ENCODE assay signal across 8 cellular contexts in genomic region chr19:14089662-14090508, GRCh38. TPM values are rescaled to one million over a fixed set of nuclear protein-coding genes. Genes with fewer than 3 reads are reported as not detected.
DNase-seq lines count a peak whose midpoint lies in the region; ATAC-seq, FAIRE-seq and TF ChIP-seq lines count a peak whose summit lies in the region.

No MANE protein-coding gene starts in this region.

- peak overlapping the region; percentile 89 for H3K23ac ChIP-seq in mesendoderm (ENCODE audit: low read length)

- H3K27me3 ChIP-seq in mesendoderm (ENCODE audit: insufficient read depth, low read length, poor library complexity) (no peaks in the 10 kb centered on the region), subcutaneous abdominal adipose tissue (ENCODE audit: control insufficient read depth in 5 of 5, insufficient read depth in 4 of 5, low read length in 5 of 5) (no peaks in the 10 kb centered on the region)

- no peak for TF ChIP-seq POLR2A in GM12891 (IDR thresholded peaks at IDR 0.05; ENCODE audit: low read depth, low read length)

- peak; percentile 18 for ATAC-seq in effector memory CD8-positive, alpha-beta T cell (replicated peaks)

- H4K8ac ChIP-seq in mesendoderm (ENCODE audit: low read depth, low read length) = no peak overlapping the region

- H3K18ac ChIP-seq in mesendoderm (ENCODE audit: low read length) = peak overlapping the region; percentile 89

- peak; percentile 86 for FAIRE-seq in GM12891 (lab: Jason Lieb, UNC)

- TF ChIP-seq CTCF in LNCaP clone FGC (IDR thresholded peaks at IDR 0.05; ENCODE audit: control insufficient read depth, extremely low read depth, insufficient read depth) = peak; percentile 40; the same call in 1 of the 2 replicates

- peaks cover 8% of the 10 kb centered on the region for H3K79me1 ChIP-seq in mesendoderm (ENCODE audit: low read length)

- DNase-seq in 8988T (peak; percentile 61), GM12891 (ENCODE audit: insufficient read length, low spot score) (peak; percentile 59), LNCaP clone FGC (ENCODE audit: low read depth) (no peak), mesendoderm (peak; percentile 63), SW 1271 (lab: John Stamatoyannopoulos, UW) (no peak)
- DNase-seq in activated CD4-positive, alpha-beta T cell treated with anti-CD3 and anti-CD28 coated beads, Interleukin-2, amount 50 U/mL, for 1 hour = peak; percentile 46
- peak; percentile 31 to 40 (median 39) for DNase-seq in effector memory CD8-positive, alpha-beta T cell

- peaks cover 0 to 9% (median 8%) of the 10 kb centered on the region in 5 donors for H3K9me3 ChIP-seq in subcutaneous abdominal adipose tissue (ENCODE audit: control insufficient read depth in 5 of 5, low read length in 5 of 5)

- H3K56ac ChIP-seq in mesendoderm (ENCODE audit: low read length) = peak overlapping the region; percentile 96

- H3K36me3 Mint-ChIP-seq in effector memory CD8-positive, alpha-beta T cell (ENCODE audit: insufficient read depth) = peaks cover 31% of the 10 kb centered on the region

- peaks cover 6% of the 10 kb centered on the region for H3K79me2 ChIP-seq in mesendoderm (ENCODE audit: control insufficient read depth, insufficient read depth, low read length)

- H3K9ac ChIP-seq in mesendoderm (ENCODE audit: low read length) (peak overlapping the region; percentile 88), subcutaneous abdominal adipose tissue (ENCODE audit: low read length in 5 of 5) (no peak overlapping the region)

- H3K4me1 ChIP-seq in mesendoderm (ENCODE audit: control insufficient read depth, low read depth, low read length) = peaks cover 2% of the 10 kb centered on the region
- peaks cover 0 to 21% (median 15%) of the 10 kb centered on the region in 5 donors for H3K4me1 ChIP-seq in subcutaneous abdominal adipose tissue (ENCODE audit: control insufficient read depth in 5 of 5, insufficient read depth in 5 of 5, low read length in 5 of 5)

- peak overlapping the region; percentile 88 for H3K4me2 ChIP-seq in mesendoderm (ENCODE audit: low read length)

- no peak overlapping the region for H2BK15ac ChIP-seq in mesendoderm (replicated peaks; ENCODE audit: low read depth)

- no peak overlapping the region for H2BK120ac ChIP-seq in mesendoderm (ENCODE audit: low read depth, low read length)

- H3K27ac ChIP-seq in mesendoderm (ENCODE audit: low read depth, low read length) (peak overlapping the region; percentile 79), subcutaneous abdominal adipose tissue (ENCODE audit: low read depth, low read length) (no peak overlapping the region)

- peak overlapping the region; percentile 68 to 88 for H3K27ac Mint-ChIP-seq in effector memory CD8-positive, alpha-beta T cell

- WGBS in mesendoderm (ENCODE audit: extremely low coverage, insufficient coverage, low lambda C conversion rate) = no CpG with 5 or more reads among the region's 142 CpGs

- H3K4me1 Mint-ChIP-seq in effector memory CD8-positive, alpha-beta T cell (ENCODE audit: low read depth in 2 of 2) = peaks cover 14% of the 10 kb centered on the region in 2 donors

- H2BK5ac ChIP-seq in mesendoderm (ENCODE audit: low read length) = no peak overlapping the region

- peak overlapping the region; percentile 75 to 80 for H3K4me3 Mint-ChIP-seq in effector memory CD8-positive, alpha-beta T cell

- peak overlapping the region; percentile 90 for H3K4ac ChIP-seq in mesendoderm (ENCODE audit: low read depth, low read length)

- no peak overlapping the region for H2AK5ac ChIP-seq in mesendoderm (ENCODE audit: low read length)

- H3K4me3 ChIP-seq in LNCaP clone FGC (ENCODE audit: low read depth, low read length) = peak overlapping the region; percentile 51
- peak overlapping the region; percentile 76 for H3K4me3 ChIP-seq in mesendoderm (ENCODE audit: low read length)
- peak overlapping the region in 4 of 5 donors; percentile 61 to 73 (median 68) for H3K4me3 ChIP-seq in subcutaneous abdominal adipose tissue (ENCODE audit: low read depth in 1 of 5, low read length in 5 of 5)

- peaks cover 5% of the 10 kb centered on the region for H3K36me3 ChIP-seq in mesendoderm (ENCODE audit: control insufficient read depth, insufficient read depth, low read length)
- peaks cover 0 to 18% (median 11%) of the 10 kb centered on the region in 5 donors for H3K36me3 ChIP-seq in subcutaneous abdominal adipose tissue (ENCODE audit: control insufficient read depth in 5 of 5, insufficient read depth in 5 of 5, low read length in 5 of 5)

- no peaks in the 10 kb centered on the region for H3K9me3 Mint-ChIP-seq in effector memory CD8-positive, alpha-beta T cell

- no peak overlapping the region for H4K5ac ChIP-seq in mesendoderm (ENCODE audit: low read length)

- no peaks in the 10 kb centered on the region for H3K27me3 Mint-ChIP-seq in effector memory CD8-positive, alpha-beta T cell

TF ChIP-seq in GM12891, 5 proteins besides CTCF, POLR2A, EP300 and RAD21:
- no peak for TF ChIP-seq PAX5 (IDR thresholded peaks at IDR 0.05; ENCODE audit: insufficient read depth, low read length, severe bottlenecking)
- no peak for TF ChIP-seq POLR2AphosphoS5 (IDR thresholded peaks at IDR 0.05; ENCODE audit: low read depth, low read length)
- no peak for TF ChIP-seq TAF1 (IDR thresholded peaks at IDR 0.05; ENCODE audit: low read depth, low read length)
- no peak for TF ChIP-seq SPI1 (IDR thresholded peaks at IDR 0.05; ENCODE audit: low read depth, low read length)
- no peak for TF ChIP-seq POU2F2 (IDR thresholded peaks at IDR 0.05; ENCODE audit: low read depth, low read length)

RNA-seq across cellular contexts. Expression of gene SAMD1, which starts 0.7 kb away (rescaled TPM):
- polyA plus RNA-seq in GM12891 (2012; ENCODE audit: low read depth, missing spikeins) = 20.3 TPM
- polyA plus RNA-seq in mesendoderm (2013, experiment 1 of 2) = 50.8 TPM
- polyA plus RNA-seq in mesendoderm (2013, experiment 2 of 2) = 57.8 TPM

RNA-seq across cellular contexts. Expression of gene C19orf67, which starts 4.3 kb away (rescaled TPM):
- polyA plus RNA-seq in GM12891 (2012; ENCODE audit: low read depth, missing spikeins) = 0.06 TPM
- not detected for polyA plus RNA-seq in mesendoderm (2013, experiment 1 of 2)
- 0.10 TPM for polyA plus RNA-seq in mesendoderm (2013, experiment 2 of 2)

RNA-seq across cellular contexts. Expression of gene MISP3, which starts 17.3 kb away (rescaled TPM):
- polyA plus RNA-seq in GM12891 (2012; ENCODE audit: low read depth, missing spikeins) = 0.54 TPM
- 0.08 TPM for polyA plus RNA-seq in mesendoderm (2013, experiment 1 of 2)
- polyA plus RNA-seq in mesendoderm (2013, experiment 2 of 2) = 0.10 TPM

RNA-seq across cellular contexts. Expression of gene PRKACA, which starts 27.7 kb away (rescaled TPM):
- 26.6 TPM for polyA plus RNA-seq in GM12891 (2012; ENCODE audit: low read depth, missing spikeins)
- polyA plus RNA-seq in mesendoderm (2013, experiment 1 of 2) = 38.0 TPM
- polyA plus RNA-seq in mesendoderm (2013, experiment 2 of 2) = 37.6 TPM

RNA-seq across cellular contexts. Expression of gene PALM3, which starts 28.0 kb away (rescaled TPM):
- not detected for polyA plus RNA-seq in GM12891 (2012; ENCODE audit: low read depth, missing spikeins)
- polyA plus RNA-seq in mesendoderm (2013, experiment 1 of 2) = 11.7 TPM
- polyA plus RNA-seq in mesendoderm (2013, experiment 2 of 2) = 11.4 TPM

Comparison
In these comparisons a context has a peak if more than half of its experiments do, and no peak if none do; other contexts are left out.
1. DNase-seq: peak in 8988T (single experiment), GM12891 (single experiment), activated CD4-positive, alpha-beta T cell treated with anti-CD3 and anti-CD28 coated beads, Interleukin-2, amount 50 U/mL, for 1 hour (single experiment), effector memory CD8-positive, alpha-beta T cell (3 of 3) and mesendoderm (single experiment); none in LNCaP clone FGC (single experiment) and SW 1271 (0 of 2).
2. Peak in every context shown above with its lines, with median percentiles within 50 percentile points of each other: H3K4me3 ChIP-seq.